In genomic region chr20:49585585-49586245, GRCh38 we compare ENCODE assay signal across 19 cellular contexts. TPM values are rescaled to one million over a fixed set of nuclear protein-coding genes. Genes with fewer than 3 reads are reported as not detected.
DNase-seq lines count a peak whose midpoint lies in the region; ATAC-seq and TF ChIP-seq lines count a peak whose summit lies in the region.
"Had no signal": no experiment of that assay in that cellular context is flagged by ENCODE, and none has a peak within 500 bp of the region (broad histone marks: within the 10 kb centered on the region; RNA-seq: fewer than 3 reads in every experiment).

No MANE protein-coding gene starts in this region.

- peaks cover 31% of the 10 kb centered on the region for H3K4me1 Mint-ChIP-seq in brain
- H3K4me1 Mint-ChIP-seq in type B pancreatic cell (ENCODE audit: unreplicated experiment), result peaks cover 53% of the 10 kb centered on the region
- H3K4me1 Mint-ChIP-seq in activated naive CD4-positive, alpha-beta T cell treated with anti-CD3 and anti-CD28 coated beads, Interleukin-2, amount 10 ng/mL, durations not matched to agents 7 days and 5 days, result peaks cover 32% of the 10 kb centered on the region

- no peak for DNase-seq in right atrium auricular region (ENCODE audit: low spot score)
- no peak for DNase-seq in heart left ventricle
- no peak for DNase-seq in neuronal stem cell (ENCODE audit: low spot score)
- DNase-seq in type B pancreatic cell (ENCODE audit: extremely low spot score, unreplicated experiment), result no peak
- DNase-seq in activated naive CD4-positive, alpha-beta T cell treated with anti-CD3 and anti-CD28 coated beads, Interleukin-2, amount 10 ng/mL, durations not matched to agents 7 days and 5 days, result no peak
- no peak for DNase-seq in left colon
- no peak for DNase-seq in NCI-H510A (lab: John Stamatoyannopoulos, UW)
- DNase-seq: activated B cell treated with CpG ODN at 0.5 μM for 24 hours; activated CD8-positive, alpha-beta memory T cell treated with anti-CD3 and anti-CD28 coated beads for 24 hours; activated T-cell treated with anti-CD3 and anti-CD28 coated beads, Interleukin-2, amount 50 U/mL, for 72 hours; CD4-positive, CD25-positive, alpha-beta regulatory T cell; DMS153; NCI-H146; NCI-H748 treated with DMSO at 0.1 percent for 48 hours; stimulated activated CD4-positive, alpha-beta T cell treated with anti-CD3 and anti-CD28 coated beads, Interleukin-2, amount 100 ng/mL, for 24 hours had no signal

- peak overlapping the region; percentile 65 to 84 for H3K27ac ChIP-seq in right atrium auricular region
- H3K27ac ChIP-seq in heart left ventricle, result peak overlapping the region in 6 of 12 donors; percentile 52 to 89 (median 79)
- H3K27ac ChIP-seq in neuronal stem cell (replicated peaks; ENCODE audit: low read length), result no peak overlapping the region
- H3K27ac ChIP-seq: parathyroid adenoma, SJSA1 had no signal

- H3K4me3 ChIP-seq in right atrium auricular region (no peak overlapping the region), heart left ventricle (no peak overlapping the region), neuronal stem cell (ENCODE audit: low read length in 2 of 2) (no peak overlapping the region)
- H3K4me3 ChIP-seq: SJSA1 had no signal

- H3K36me3 Mint-ChIP-seq in brain (peaks cover 3% of the 10 kb centered on the region), type B pancreatic cell (peaks cover 3% of the 10 kb centered on the region)
- H3K36me3 Mint-ChIP-seq in activated naive CD4-positive, alpha-beta T cell treated with anti-CD3 and anti-CD28 coated beads, Interleukin-2, amount 10 ng/mL, durations not matched to agents 7 days and 5 days, result peaks cover 21% of the 10 kb centered on the region
- H3K36me3 Mint-ChIP-seq: activated naive CD8-positive, alpha-beta T cell; CD4-positive, CD25-positive, alpha-beta regulatory T cell had no signal

- H3K14ac ChIP-seq in neuronal stem cell (ENCODE audit: low read length), result peak overlapping the region; percentile 43

- no peak overlapping the region for H2BK15ac ChIP-seq in neuronal stem cell (ENCODE audit: low read length)

- H3K27ac Mint-ChIP-seq in brain (peak overlapping the region in 3 of 5 experiments; percentile 27 to 94 (median 52)), type B pancreatic cell (peak overlapping the region; percentile 82)
- no peak overlapping the region for H3K27ac Mint-ChIP-seq in activated naive CD4-positive, alpha-beta T cell treated with anti-CD3 and anti-CD28 coated beads, Interleukin-2, amount 10 ng/mL, durations not matched to agents 7 days and 5 days
- H3K27ac Mint-ChIP-seq: activated B cell treated with CpG ODN at 0.5 μM for 24 hours; activated naive CD8-positive, alpha-beta T cell; activated T-cell treated with anti-CD3 and anti-CD28 coated beads, Interleukin-2, amount 50 U/mL, for 72 hours; CD4-positive, CD25-positive, alpha-beta regulatory T cell had no signal

- ATAC-seq in heart left ventricle (no peak), left colon (no peak)

- no peak overlapping the region for H4K91ac ChIP-seq in neuronal stem cell (ENCODE audit: low read depth, low read length, poor library complexity)

- H4K8ac ChIP-seq in neuronal stem cell (ENCODE audit: low read depth, low read length), result no peak overlapping the region

- peaks cover 16% of the 10 kb centered on the region for H3K27me3 Mint-ChIP-seq in brain
- H3K27me3 Mint-ChIP-seq in type B pancreatic cell, result no peaks in the 10 kb centered on the region
- H3K27me3 Mint-ChIP-seq in activated naive CD4-positive, alpha-beta T cell treated with anti-CD3 and anti-CD28 coated beads, Interleukin-2, amount 10 ng/mL, durations not matched to agents 7 days and 5 days, result peaks cover 73% of the 10 kb centered on the region

- H2BK12ac ChIP-seq in neuronal stem cell (ENCODE audit: low read length), result no peak overlapping the region

- no peak overlapping the region for H3K4ac ChIP-seq in neuronal stem cell (ENCODE audit: low read length)

- CTCF ChIA-PET in activated naive CD4-positive, alpha-beta T cell treated with anti-CD3 and anti-CD28 coated beads, Interleukin-2, amount 10 ng/mL, durations not matched to agents 7 days and 5 days (lab: Charles Lee), result interaction anchor here (2.8 kb wide), 1 partner anchor 23 kb away, joined by 12 read pairs; no protein-coding TSS in a partner anchor

- H2BK120ac ChIP-seq in neuronal stem cell (ENCODE audit: low read depth, low read length), result no peak overlapping the region

- no peaks in the 10 kb centered on the region for H3K27me3 ChIP-seq in right atrium auricular region
- no peaks in the 10 kb centered on the region for H3K27me3 ChIP-seq in heart left ventricle
- H3K27me3 ChIP-seq in neuronal stem cell (ENCODE audit: control insufficient read depth in 3 of 3, insufficient read depth in 3 of 3, low read depth in 1 of 3, low read length in 3 of 3), result peaks cover 0 to 20% (median 0%) of the 10 kb centered on the region in 3 experiments
- H3K27me3 ChIP-seq: SJSA1 had no signal

- H3K23ac ChIP-seq in neuronal stem cell (ENCODE audit: low read depth, low read length, poor library complexity), result no peak overlapping the region

- WGBS in heart left ventricle, 4 donors, result 83 to 91% (median 89%) methylated on average over 9 of the region's 9 CpGs
- WGBS in neuronal stem cell (ENCODE audit: extremely low coverage in 2 of 2, insufficient read length in 2 of 2, insufficient replicate concordance in 1 of 2), 2 donors, result no CpG with 5 or more reads among the region's 9 CpGs

- H3K4me3 Mint-ChIP-seq in brain, result peak overlapping the region in 1 of 5 experiments; percentile 34
- H3K4me3 Mint-ChIP-seq in type B pancreatic cell, result no peak overlapping the region
- no peak overlapping the region for H3K4me3 Mint-ChIP-seq in activated naive CD4-positive, alpha-beta T cell treated with anti-CD3 and anti-CD28 coated beads, Interleukin-2, amount 10 ng/mL, durations not matched to agents 7 days and 5 days
- H3K4me3 Mint-ChIP-seq: activated B cell treated with CpG ODN at 0.5 μM for 24 hours; activated naive CD8-positive, alpha-beta T cell; activated T-cell treated with anti-CD3 and anti-CD28 coated beads, Interleukin-2, amount 50 U/mL, for 72 hours; CD4-positive, CD25-positive, alpha-beta regulatory T cell had no signal

- H3K9me3 Mint-ChIP-seq in brain (peaks cover 6 to 17% (median 12%) of the 10 kb centered on the region in 5 experiments), type B pancreatic cell (peaks cover 3% of the 10 kb centered on the region)
- peaks cover 18% of the 10 kb centered on the region for H3K9me3 Mint-ChIP-seq in activated naive CD4-positive, alpha-beta T cell treated with anti-CD3 and anti-CD28 coated beads, Interleukin-2, amount 10 ng/mL, durations not matched to agents 7 days and 5 days

- intact Hi-C loops in heart left ventricle (cut with DNase I), result no loop called here
- intact Hi-C loops in left colon (cut with DNase I, micrococcal nuclease), result no loop called here

- H3K9me3 ChIP-seq in right atrium auricular region, result peaks cover 0 to 8% of the 10 kb centered on the region in 2 donors
- peaks cover 0 to 15% (median 5%) of the 10 kb centered on the region in 12 donors for H3K9me3 ChIP-seq in heart left ventricle
- H3K9me3 ChIP-seq in neuronal stem cell (replicated peaks in 1 of 2; ENCODE audit: control insufficient read depth in 2 of 2, insufficient read depth in 1 of 2, low read depth in 1 of 2, low read length in 2 of 2), result peaks cover 0 to 3% of the 10 kb centered on the region in 2 donors
- H3K9me3 ChIP-seq: SJSA1 had no signal

- H3K79me1 ChIP-seq in neuronal stem cell (ENCODE audit: low read depth, low read length), result peaks cover 2% of the 10 kb centered on the region

- H3K4me2 ChIP-seq in neuronal stem cell (ENCODE audit: insufficient read depth, low read length, poor library complexity, severe bottlenecking), result no peak overlapping the region

- no peaks in the 10 kb centered on the region for H3K36me3 ChIP-seq in right atrium auricular region
- H3K36me3 ChIP-seq in heart left ventricle, result no peaks in the 10 kb centered on the region
- no peaks in the 10 kb centered on the region for H3K36me3 ChIP-seq in neuronal stem cell (replicated peaks in 1 of 2; ENCODE audit: control insufficient read depth in 2 of 2, insufficient read depth in 2 of 2, low read length in 2 of 2)
- H3K36me3 ChIP-seq: SJSA1 had no signal

- H2BK5ac ChIP-seq in neuronal stem cell (ENCODE audit: low read length), result no peak overlapping the region

- H3K9ac ChIP-seq in neuronal stem cell (ENCODE audit: low read depth, low read length, poor library complexity), result no peak overlapping the region
- H3K9ac ChIP-seq: parathyroid adenoma had no signal

- no peak for TF ChIP-seq POLR2A in heart left ventricle (IDR thresholded peaks at IDR 0.05)

- peak overlapping the region; percentile 58 for H2AK5ac ChIP-seq in neuronal stem cell (ENCODE audit: low read depth, low read length)

- TF ChIP-seq CTCF in right atrium auricular region (IDR thresholded peaks at IDR 0.05), result no peak
- TF ChIP-seq CTCF in heart left ventricle (IDR thresholded peaks at IDR 0.05), result no peak
- no peak for TF ChIP-seq CTCF in brain (conservative IDR thresholded peaks at IDR 0.05)
- TF ChIP-seq CTCF in type B pancreatic cell (conservative IDR thresholded peaks at IDR 0.05), result no peak

- H3K18ac ChIP-seq in neuronal stem cell (ENCODE audit: low read length), result no peak overlapping the region

- H2AFZ ChIP-seq in neuronal stem cell (ENCODE audit: low read length), result no peak overlapping the region
- H2AFZ ChIP-seq: parathyroid adenoma had no signal

- peaks cover 0 to 35% of the 10 kb centered on the region in 2 donors for H3K4me1 ChIP-seq in right atrium auricular region
- peaks cover 0 to 47% (median 17%) of the 10 kb centered on the region in 12 donors for H3K4me1 ChIP-seq in heart left ventricle
- peaks cover 0 to 1% of the 10 kb centered on the region in 2 donors for H3K4me1 ChIP-seq in neuronal stem cell (ENCODE audit: control insufficient read depth in 2 of 2, insufficient read depth in 1 of 2, low read depth in 1 of 2, low read length in 2 of 2)
- H3K4me1 ChIP-seq: parathyroid adenoma had no signal

RNA-seq across cellular contexts. Expression of gene PTGIS, which starts 17.8 kb away (rescaled TPM):
- 100 to 1,000 TPM in 1 of 2 donors, 10 to 100 TPM in 1; 59.8 to 169 TPM for total RNA-seq in right atrium auricular region
- total RNA-seq in heart left ventricle, result 10 to 100 TPM; 11.9 to 95.2 (median 22.0) TPM
- polyA plus RNA-seq in heart left ventricle, result 1 to 10 TPM; 5.3 to 7.3 TPM
- polyA plus RNA-seq in brain (ENCODE audit: insufficient read depth, low read depth, low replicate concordance), result 0.63 TPM
- 46.9 TPM for polyA plus RNA-seq in neuronal stem cell (2013, experiment 1 of 2)
- polyA plus RNA-seq in neuronal stem cell (2013, experiment 2 of 2), result 49.5 TPM
- 4.6 and 33.3 TPM in 2 replicates for total RNA-seq in type B pancreatic cell (ENCODE audit: low replicate concordance)
- total RNA-seq in left colon, result 10 to 100 TPM in 1 of 2 donors, 1 to 10 TPM in 1; 4.5 to 13.0 TPM
- total RNA-seq: activated B cell treated with CpG ODN at 0.5 μM for 24 hours; CD4-positive, CD25-positive, alpha-beta regulatory T cell; SJSA1 had no signal
- polyA plus RNA-seq: CD4-positive, CD25-positive, alpha-beta regulatory T cell had no signal
